Comparison of ENCODE assay signal across 1 cellular context in genomic region chr2:227655454-227655853, GRCh38.
TF ChIP-seq lines count a peak whose summit lies in the region.

No MANE protein-coding gene starts in this region.

TF ChIP-seq in HEK293, 187 proteins besides CTCF, POLR2A, EP300 and RAD21 (continued from another document and continues in another):
- TF ChIP-seq ZBTB10 (tag by site-specific recombination; IDR thresholded peaks at IDR 0.05) (no peak), ZNF239 (tag by site-specific recombination; IDR thresholded peaks at IDR 0.05) (no peak), ZNF660 (tag by site-specific recombination; IDR thresholded peaks at IDR 0.05) (peak; percentile 49; the same call in 1 of the 2 replicates), ZBTB21 (tag by site-specific recombination; IDR thresholded peaks at IDR 0.05) (peak; percentile 62; the same call in 1 of the 2 replicates), ZNF311 (tag by site-specific recombination; IDR thresholded peaks at IDR 0.05; ENCODE audit: borderline replicate concordance) (no peak), ZNF248 (tag by site-specific recombination; IDR thresholded peaks at IDR 0.05) (no peak), ZNF169 (tag by site-specific recombination; IDR thresholded peaks at IDR 0.05) (no peak), ZNF629 (tag by site-specific recombination; IDR thresholded peaks at IDR 0.05) (peak; percentile 83), ZFP37 (tag by site-specific recombination; IDR thresholded peaks at IDR 0.05) (no peak), ZFP3 (tag by site-specific recombination; IDR thresholded peaks at IDR 0.05; ENCODE audit: low read depth) (no peak), ZNF324 (tag by site-specific recombination; IDR thresholded peaks at IDR 0.05) (no peak), ZNF341 (tag by site-specific recombination; IDR thresholded peaks at IDR 0.05; ENCODE audit: low read depth) (no peak), ZNF366 (tag by site-specific recombination; conservative IDR thresholded peaks at IDR 0.05) (peak; percentile 34; the same call in 1 of the 2 replicates), KLF17 (tag by site-specific recombination; IDR thresholded peaks at IDR 0.05) (no peak), ZNF521 (tag by site-specific recombination; IDR thresholded peaks at IDR 0.05) (no peak), ZNF558 (tag by site-specific recombination; IDR thresholded peaks at IDR 0.05) (no peak), ZNF76 (tag by site-specific recombination; IDR thresholded peaks at IDR 0.05; ENCODE audit: borderline replicate concordance, low read depth) (no peak), ZNF670 (tag by site-specific recombination; IDR thresholded peaks at IDR 0.05; ENCODE audit: low read depth) (no peak), YY1 (tag by site-specific recombination; IDR thresholded peaks at IDR 0.05) (no peak), ZEB2 (tag by site-specific recombination; IDR thresholded peaks at IDR 0.05) (0 out of 2 replicates have a peak, but pooled peaks have one; percentile 38), GLI2 (tag by site-specific recombination; IDR thresholded peaks at IDR 0.05; ENCODE audit: borderline replicate concordance, low read depth) (no peak), KLF8 (tag by site-specific recombination; IDR thresholded peaks at IDR 0.05) (no peak), ZNF155 (tag by site-specific recombination; IDR thresholded peaks at IDR 0.05) (no peak), ZNF391 (tag by site-specific recombination; IDR thresholded peaks at IDR 0.05; ENCODE audit: borderline replicate concordance, low read depth) (no peak), MZF1 (tag by site-specific recombination; IDR thresholded peaks at IDR 0.05; ENCODE audit: borderline replicate concordance) (no peak), REPIN1 (tag by site-specific recombination; IDR thresholded peaks at IDR 0.05; ENCODE audit: low read depth) (no peak), ZNF394 (tag by site-specific recombination; IDR thresholded peaks at IDR 0.05; ENCODE audit: borderline replicate concordance) (no peak), ZNF223 (tag by site-specific recombination; IDR thresholded peaks at IDR 0.05) (no peak), ZNF112 (tag by site-specific recombination; IDR thresholded peaks at IDR 0.05) (no peak), ZNF560 (tag by site-specific recombination; IDR thresholded peaks at IDR 0.05; ENCODE audit: borderline replicate concordance) (no peak), ZNF121 (tag by site-specific recombination; IDR thresholded peaks at IDR 0.05) (no peak), ZNF548 (tag by site-specific recombination; IDR thresholded peaks at IDR 0.05) (no peak), ZNF501 (tag by site-specific recombination; IDR thresholded peaks at IDR 0.05) (no peak), ZNF174 (tag by site-specific recombination; IDR thresholded peaks at IDR 0.05) (no peak), ZNF184 (tag by site-specific recombination; IDR thresholded peaks at IDR 0.05) (0 out of 2 replicates have a peak, but pooled peaks have one; percentile 33), ZBTB1 (tag by site-specific recombination; IDR thresholded peaks at IDR 0.05) (no peak)
- TF ChIP-seq, protein P1, sequence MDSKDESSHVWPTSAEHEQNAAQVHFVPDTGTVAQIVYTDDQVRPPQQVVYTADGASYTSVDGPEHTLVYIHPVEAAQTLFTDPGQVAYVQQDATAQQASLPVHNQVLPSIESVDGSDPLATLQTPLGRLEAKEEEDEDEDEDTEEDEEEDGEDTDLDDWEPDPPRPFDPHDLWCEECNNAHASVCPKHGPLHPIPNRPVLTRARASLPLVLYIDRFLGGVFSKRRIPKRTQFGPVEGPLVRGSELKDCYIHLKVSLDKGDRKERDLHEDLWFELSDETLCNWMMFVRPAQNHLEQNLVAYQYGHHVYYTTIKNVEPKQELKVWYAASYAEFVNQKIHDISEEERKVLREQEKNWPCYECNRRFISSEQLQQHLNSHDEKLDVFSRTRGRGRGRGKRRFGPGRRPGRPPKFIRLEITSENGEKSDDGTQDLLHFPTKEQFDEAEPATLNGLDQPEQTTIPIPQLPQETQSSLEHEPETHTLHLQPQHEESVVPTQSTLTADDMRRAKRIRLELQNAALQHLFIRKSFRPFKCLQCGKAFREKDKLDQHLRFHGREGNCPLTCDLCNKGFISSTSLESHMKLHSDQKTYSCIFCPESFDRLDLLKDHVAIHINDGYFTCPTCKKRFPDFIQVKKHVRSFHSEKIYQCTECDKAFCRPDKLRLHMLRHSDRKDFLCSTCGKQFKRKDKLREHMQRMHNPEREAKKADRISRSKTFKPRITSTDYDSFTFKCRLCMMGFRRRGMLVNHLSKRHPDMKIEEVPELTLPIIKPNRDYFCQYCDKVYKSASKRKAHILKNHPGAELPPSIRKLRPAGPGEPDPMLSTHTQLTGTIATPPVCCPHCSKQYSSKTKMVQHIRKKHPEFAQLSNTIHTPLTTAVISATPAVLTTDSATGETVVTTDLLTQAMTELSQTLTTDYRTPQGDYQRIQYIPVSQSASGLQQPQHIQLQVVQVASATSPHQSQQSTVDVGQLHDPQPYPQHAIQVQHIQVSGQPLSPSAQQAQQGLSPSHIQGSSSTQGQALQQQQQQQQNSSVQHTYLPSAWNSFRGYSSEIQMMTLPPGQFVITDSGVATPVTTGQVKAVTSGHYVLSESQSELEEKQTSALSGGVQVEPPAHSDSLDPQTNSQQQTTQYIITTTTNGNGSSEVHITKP (tag by site-specific recombination; IDR thresholded peaks at IDR 0.05): 0 out of 2 replicates have a peak, but pooled peaks have one; percentile 10
- TF ChIP-seq, protein P2, sequence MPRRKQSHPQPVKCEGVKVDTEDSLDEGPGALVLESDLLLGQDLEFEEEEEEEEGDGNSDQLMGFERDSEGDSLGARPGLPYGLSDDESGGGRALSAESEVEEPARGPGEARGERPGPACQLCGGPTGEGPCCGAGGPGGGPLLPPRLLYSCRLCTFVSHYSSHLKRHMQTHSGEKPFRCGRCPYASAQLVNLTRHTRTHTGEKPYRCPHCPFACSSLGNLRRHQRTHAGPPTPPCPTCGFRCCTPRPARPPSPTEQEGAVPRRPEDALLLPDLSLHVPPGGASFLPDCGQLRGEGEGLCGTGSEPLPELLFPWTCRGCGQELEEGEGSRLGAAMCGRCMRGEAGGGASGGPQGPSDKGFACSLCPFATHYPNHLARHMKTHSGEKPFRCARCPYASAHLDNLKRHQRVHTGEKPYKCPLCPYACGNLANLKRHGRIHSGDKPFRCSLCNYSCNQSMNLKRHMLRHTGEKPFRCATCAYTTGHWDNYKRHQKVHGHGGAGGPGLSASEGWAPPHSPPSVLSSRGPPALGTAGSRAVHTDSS (tag by site-specific recombination; IDR thresholded peaks at IDR 0.05): 0 out of 2 replicates have a peak, but pooled peaks have one; percentile 14
- TF ChIP-seq, protein P3, sequence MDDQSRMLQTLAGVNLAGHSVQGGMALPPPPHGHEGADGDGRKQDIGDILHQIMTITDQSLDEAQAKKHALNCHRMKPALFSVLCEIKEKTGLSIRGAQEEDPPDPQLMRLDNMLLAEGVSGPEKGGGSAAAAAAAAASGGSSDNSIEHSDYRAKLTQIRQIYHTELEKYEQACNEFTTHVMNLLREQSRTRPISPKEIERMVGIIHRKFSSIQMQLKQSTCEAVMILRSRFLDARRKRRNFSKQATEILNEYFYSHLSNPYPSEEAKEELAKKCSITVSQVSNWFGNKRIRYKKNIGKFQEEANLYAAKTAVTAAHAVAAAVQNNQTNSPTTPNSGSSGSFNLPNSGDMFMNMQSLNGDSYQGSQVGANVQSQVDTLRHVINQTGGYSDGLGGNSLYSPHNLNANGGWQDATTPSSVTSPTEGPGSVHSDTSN (CRISPR knock-in tag; IDR thresholded peaks at IDR 0.05): no peak
- TF ChIP-seq, protein P4, sequence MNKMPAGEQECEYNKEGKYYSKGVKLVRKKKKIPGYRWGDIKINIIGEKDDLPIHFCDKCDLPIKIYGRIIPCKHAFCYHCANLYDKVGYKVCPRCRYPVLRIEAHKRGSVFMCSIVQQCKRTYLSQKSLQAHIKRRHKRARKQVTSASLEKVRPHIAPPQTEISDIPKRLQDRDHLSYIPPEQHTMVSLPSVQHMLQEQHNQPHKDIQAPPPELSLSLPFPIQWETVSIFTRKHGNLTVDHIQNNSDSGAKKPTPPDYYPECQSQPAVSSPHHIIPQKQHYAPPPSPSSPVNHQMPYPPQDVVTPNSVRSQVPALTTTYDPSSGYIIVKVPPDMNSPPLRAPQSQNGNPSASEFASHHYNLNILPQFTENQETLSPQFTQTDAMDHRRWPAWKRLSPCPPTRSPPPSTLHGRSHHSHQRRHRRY (tag by site-specific recombination; IDR thresholded peaks at IDR 0.05): no peak
- TF ChIP-seq, protein P5, sequence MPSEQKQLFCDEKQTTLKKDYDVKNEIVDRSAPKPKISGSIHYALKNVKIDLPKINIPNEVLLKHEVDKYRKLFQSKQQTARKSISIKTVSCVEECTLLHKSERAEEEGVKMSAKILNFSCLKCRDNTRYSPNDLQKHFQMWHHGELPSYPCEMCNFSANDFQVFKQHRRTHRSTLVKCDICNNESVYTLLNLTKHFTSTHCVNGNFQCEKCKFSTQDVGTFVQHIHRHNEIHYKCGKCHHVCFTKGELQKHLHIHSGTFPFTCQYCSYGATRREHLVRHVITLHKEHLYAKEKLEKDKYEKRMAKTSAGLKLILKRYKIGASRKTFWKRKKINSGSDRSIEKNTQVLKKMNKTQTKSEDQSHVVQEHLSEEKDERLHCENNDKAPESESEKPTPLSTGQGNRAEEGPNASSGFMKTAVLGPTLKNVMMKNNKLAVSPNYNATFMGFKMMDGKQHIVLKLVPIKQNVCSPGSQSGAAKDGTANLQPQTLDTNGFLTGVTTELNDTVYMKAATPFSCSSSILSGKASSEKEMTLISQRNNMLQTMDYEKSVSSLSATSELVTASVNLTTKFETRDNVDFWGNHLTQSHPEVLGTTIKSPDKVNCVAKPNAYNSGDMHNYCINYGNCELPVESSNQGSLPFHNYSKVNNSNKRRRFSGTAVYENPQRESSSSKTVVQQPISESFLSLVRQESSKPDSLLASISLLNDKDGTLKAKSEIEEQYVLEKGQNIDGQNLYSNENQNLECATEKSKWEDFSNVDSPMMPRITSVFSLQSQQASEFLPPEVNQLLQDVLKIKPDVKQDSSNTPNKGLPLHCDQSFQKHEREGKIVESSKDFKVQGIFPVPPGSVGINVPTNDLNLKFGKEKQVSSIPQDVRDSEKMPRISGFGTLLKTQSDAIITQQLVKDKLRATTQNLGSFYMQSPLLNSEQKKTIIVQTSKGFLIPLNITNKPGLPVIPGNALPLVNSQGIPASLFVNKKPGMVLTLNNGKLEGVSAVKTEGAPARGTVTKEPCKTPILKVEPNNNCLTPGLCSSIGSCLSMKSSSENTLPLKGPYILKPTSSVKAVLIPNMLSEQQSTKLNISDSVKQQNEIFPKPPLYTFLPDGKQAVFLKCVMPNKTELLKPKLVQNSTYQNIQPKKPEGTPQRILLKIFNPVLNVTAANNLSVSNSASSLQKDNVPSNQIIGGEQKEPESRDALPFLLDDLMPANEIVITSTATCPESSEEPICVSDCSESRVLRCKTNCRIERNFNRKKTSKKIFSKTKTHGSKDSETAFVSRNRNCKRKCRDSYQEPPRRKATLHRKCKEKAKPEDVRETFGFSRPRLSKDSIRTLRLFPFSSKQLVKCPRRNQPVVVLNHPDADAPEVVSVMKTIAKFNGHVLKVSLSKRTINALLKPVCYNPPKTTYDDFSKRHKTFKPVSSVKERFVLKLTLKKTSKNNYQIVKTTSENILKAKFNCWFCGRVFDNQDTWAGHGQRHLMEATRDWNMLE (tag by site-specific recombination; conservative IDR thresholded peaks at IDR 0.05; ENCODE audit: low read depth): 0 out of 2 replicates have a peak, but pooled peaks have one; percentile 22
- TF ChIP-seq, protein P6, sequence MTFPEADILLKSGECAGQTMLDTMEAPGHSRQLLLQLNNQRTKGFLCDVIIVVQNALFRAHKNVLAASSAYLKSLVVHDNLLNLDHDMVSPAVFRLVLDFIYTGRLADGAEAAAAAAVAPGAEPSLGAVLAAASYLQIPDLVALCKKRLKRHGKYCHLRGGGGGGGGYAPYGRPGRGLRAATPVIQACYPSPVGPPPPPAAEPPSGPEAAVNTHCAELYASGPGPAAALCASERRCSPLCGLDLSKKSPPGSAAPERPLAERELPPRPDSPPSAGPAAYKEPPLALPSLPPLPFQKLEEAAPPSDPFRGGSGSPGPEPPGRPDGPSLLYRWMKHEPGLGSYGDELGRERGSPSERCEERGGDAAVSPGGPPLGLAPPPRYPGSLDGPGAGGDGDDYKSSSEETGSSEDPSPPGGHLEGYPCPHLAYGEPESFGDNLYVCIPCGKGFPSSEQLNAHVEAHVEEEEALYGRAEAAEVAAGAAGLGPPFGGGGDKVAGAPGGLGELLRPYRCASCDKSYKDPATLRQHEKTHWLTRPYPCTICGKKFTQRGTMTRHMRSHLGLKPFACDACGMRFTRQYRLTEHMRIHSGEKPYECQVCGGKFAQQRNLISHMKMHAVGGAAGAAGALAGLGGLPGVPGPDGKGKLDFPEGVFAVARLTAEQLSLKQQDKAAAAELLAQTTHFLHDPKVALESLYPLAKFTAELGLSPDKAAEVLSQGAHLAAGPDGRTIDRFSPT (tag by site-specific recombination; IDR thresholded peaks at IDR 0.05): peak; percentile 79
